24 cellular contexts compared by ENCODE assay signal in the genomic region with DNA sequence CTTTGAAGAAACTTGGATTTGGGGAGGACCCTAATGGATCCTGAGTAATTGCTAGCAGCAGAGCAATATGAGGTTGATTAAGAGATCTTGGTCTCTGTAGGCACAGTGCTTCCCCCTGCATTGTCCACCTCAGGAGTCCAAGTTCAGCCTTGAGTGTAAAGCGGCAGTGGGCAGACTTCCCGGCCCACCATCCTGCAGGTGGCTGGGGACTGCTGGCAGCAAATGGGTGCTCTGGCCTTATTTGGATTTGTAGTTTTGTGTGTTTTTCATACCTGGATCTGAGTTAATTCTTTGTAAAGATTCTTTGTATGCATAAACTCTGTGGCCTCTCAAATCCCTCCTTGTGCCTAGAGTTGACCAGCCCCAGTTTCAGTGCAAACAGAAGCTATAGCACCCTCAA. TPM values are rescaled to one million over a fixed set of nuclear protein-coding genes. Genes with fewer than 3 reads are reported as not detected.
"Had no signal": no experiment of that assay in that cellular context is flagged by ENCODE, and none has a peak within 500 bp of the region (broad histone marks: within the 10 kb centered on the region; RNA-seq: fewer than 3 reads in every experiment).

No MANE protein-coding gene starts in this region.

- H3K9me3 ChIP-seq: MG63, SJCRH30 had no signal

- H3K27ac ChIP-seq: SJCRH30 had no signal

- ATAC-seq: HepG2, Panc1, PC-3, Right ventricle myocardium inferior, SK-N-SH treated with all-trans-retinoic acid at 6 μM for 48 hours had no signal

- H3K36me3 ChIP-seq: MG63, SJCRH30 had no signal

- H3K4me3 ChIP-seq: MG63, SJCRH30 had no signal

- DNase-seq: IMR-90, KG1, MG63, NCI-H1092, NCI-H1105 treated with DMSO at 0.1 percent for 48 hours, NCI-H1417 treated with DMSO at 0.1 percent for 48 hours, NCI-H146, NCI-H1694 treated with DMSO at 0.1 percent for 48 hours, NCI-H1930, NCI-H2081, NCI-H2107, NCI-H2227 treated with DMSO at 0.1 percent for 48 hours, NCI-H524, NCI-H526 treated with DMSO at 0.1 percent for 48 hours, NCI-H774, PC-3, SHP77 treated with DMSO at 0.1 percent for 48 hours, SJCRH30 had no signal

RNA-seq across cellular contexts. Expression of a gene that starts 7.6 kb away (rescaled TPM):
- total RNA-seq: HepG2, HT1080, IMR-90, NCI-H460, PC-3, Right ventricle myocardium inferior, SJCRH30 had no signal
- polyA plus RNA-seq: HepG2, IMR-90 had no signal
